In the genomic region with DNA sequence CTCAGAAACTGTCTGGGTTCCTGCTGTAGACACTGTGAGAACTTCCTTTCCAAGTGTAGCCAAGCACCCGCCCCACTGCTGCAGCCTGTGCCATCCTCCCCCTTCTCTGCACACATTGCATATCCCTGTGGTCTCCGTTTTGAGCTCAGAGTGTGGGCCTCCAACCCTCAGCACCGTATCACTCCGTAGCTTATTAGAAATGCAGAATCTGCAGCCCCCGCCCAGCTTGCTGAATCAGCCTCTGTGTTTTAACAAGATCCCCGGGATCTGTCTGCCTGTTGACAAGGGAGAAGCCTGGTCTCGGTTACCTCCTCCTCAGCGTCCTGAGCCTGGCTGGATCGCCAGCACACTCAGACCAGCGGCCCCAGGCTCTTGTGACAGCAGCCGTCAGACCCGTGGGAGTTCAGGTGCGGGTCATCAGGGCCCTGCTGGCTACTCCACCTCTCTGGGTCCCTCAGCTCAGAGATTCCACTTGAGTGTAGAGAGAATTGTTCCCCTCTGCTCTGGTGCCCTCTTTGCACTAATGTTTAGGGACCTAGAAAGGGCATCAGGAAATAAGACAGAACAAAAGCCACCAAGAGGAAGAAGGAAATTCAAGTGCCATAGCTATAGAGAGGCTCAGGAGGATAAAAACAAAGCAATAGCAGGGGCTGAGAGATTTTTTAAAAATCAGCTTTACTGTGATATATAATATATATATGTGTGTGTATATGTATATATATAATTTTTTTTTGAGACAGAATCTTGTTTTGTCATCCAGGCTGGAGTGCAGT, we compare ENCODE assay signal across 9 cellular contexts.
DNase-seq lines count a peak whose midpoint lies in the region; ATAC-seq and TF ChIP-seq lines count a peak whose summit lies in the region.
"Had no signal": no experiment of that assay in that cellular context is flagged by ENCODE, and none has a peak within 500 bp of the region (broad histone marks: within the 10 kb centered on the region; RNA-seq: fewer than 3 reads in every experiment).

No MANE protein-coding gene starts in this region.

- no peaks in the 10 kb centered on the region for H3K27me3 ChIP-seq in CD4-positive, CD25-positive, alpha-beta regulatory T cell (ENCODE audit: control insufficient read depth, insufficient read depth, low read length)
- H3K27me3 ChIP-seq in Peyer's patch: no peaks in the 10 kb centered on the region
- H3K27me3 ChIP-seq in sigmoid colon: no peaks in the 10 kb centered on the region

- no peaks in the 10 kb centered on the region for H3K36me3 ChIP-seq in CD4-positive, CD25-positive, alpha-beta regulatory T cell (ENCODE audit: control insufficient read depth, insufficient read depth, low read length)
- H3K36me3 ChIP-seq in Peyer's patch (no peaks in the 10 kb centered on the region), sigmoid colon (no peaks in the 10 kb centered on the region)

- peak overlapping the region in 3 of 4 donors; percentile 7 to 75 (median 65) for H3K4me3 Mint-ChIP-seq in CD4-positive, CD25-positive, alpha-beta regulatory T cell
- peak overlapping the region; percentile 42 for H3K4me3 Mint-ChIP-seq in natural killer cell

- H3K27ac ChIP-seq in CD4-positive, CD25-positive, alpha-beta regulatory T cell (ENCODE audit: insufficient read depth, low read length, poor library complexity, severe bottlenecking): no peak overlapping the region
- H3K27ac ChIP-seq in Peyer's patch (peak overlapping the region in 3 of 4 donors; percentile 35 to 70 (median 39)), sigmoid colon (peak overlapping the region in 2 of 4 donors; percentile 14 to 57)

- no peaks in the 10 kb centered on the region for H3K9me3 ChIP-seq in CD4-positive, CD25-positive, alpha-beta regulatory T cell (ENCODE audit: control insufficient read depth in 2 of 2, low read length in 2 of 2)
- H3K9me3 ChIP-seq in Peyer's patch (no peaks in the 10 kb centered on the region), sigmoid colon (no peaks in the 10 kb centered on the region)

- TF ChIP-seq CTCF in Peyer's patch (IDR thresholded peaks at IDR 0.05) (no peak), natural killer cell (IDR thresholded peaks at IDR 0.05) (no peak), sigmoid colon (IDR thresholded peaks at IDR 0.05) (no peak)

- 68 to 84% methylated on average over 13 of the region's 13 CpGs for WGBS in sigmoid colon, 2 donors

- H3K36me3 Mint-ChIP-seq in CD4-positive, CD25-positive, alpha-beta regulatory T cell: peaks cover 6% of the 10 kb centered on the region
- no peaks in the 10 kb centered on the region for H3K36me3 Mint-ChIP-seq in natural killer cell

- no peaks in the 10 kb centered on the region for H3K27me3 Mint-ChIP-seq in CD4-positive, CD25-positive, alpha-beta regulatory T cell
- no peaks in the 10 kb centered on the region for H3K27me3 Mint-ChIP-seq in natural killer cell (ENCODE audit: low read depth in 2 of 2)

- peaks cover 21% of the 10 kb centered on the region for H3K4me1 ChIP-seq in CD4-positive, CD25-positive, alpha-beta regulatory T cell (ENCODE audit: control insufficient read depth, insufficient read depth, low read length, poor library complexity, severe bottlenecking)
- H3K4me1 ChIP-seq in Peyer's patch (no peaks in the 10 kb centered on the region), sigmoid colon (peaks cover 0 to 2% (median 0%) of the 10 kb centered on the region in 4 donors)

- TF ChIP-seq EP300 in sigmoid colon (IDR thresholded peaks at IDR 0.05): no peak

- peak in 1 of 3 donors; percentile 20 for DNase-seq in CD4-positive, CD25-positive, alpha-beta regulatory T cell
- DNase-seq in Peyer's patch (peak in 1 of 3 donors; percentile 49), ecto neural progenitor cell (ENCODE audit: low spot score) (peak; percentile 58), natural killer cell (no peak), sigmoid colon (no peak), erythroblast (lab: John Stamatoyannopoulos, UW) (no peak), iPS-NIHi7 (ENCODE audit: extremely low spot score) (no peak)
- DNase-seq: DMS53 had no signal

- H3K4me3 ChIP-seq in CD4-positive, CD25-positive, alpha-beta regulatory T cell (ENCODE audit: low read depth, low read length): no peak overlapping the region
- H3K4me3 ChIP-seq in Peyer's patch: peak overlapping the region in 1 of 4 donors; percentile 6
- H3K4me3 ChIP-seq in sigmoid colon: no peak overlapping the region

- H3K4me1 Mint-ChIP-seq in CD4-positive, CD25-positive, alpha-beta regulatory T cell: peaks cover 8 to 60% (median 24%) of the 10 kb centered on the region in 4 donors
- H3K4me1 Mint-ChIP-seq in natural killer cell: peaks cover 60 to 65% of the 10 kb centered on the region in 2 donors

- H3K27ac Mint-ChIP-seq in CD4-positive, CD25-positive, alpha-beta regulatory T cell: peak overlapping the region; percentile 85 to 93 (median 92)
- peak overlapping the region; percentile 70 to 82 for H3K27ac Mint-ChIP-seq in natural killer cell

- no peak for TF ChIP-seq POLR2A in Peyer's patch (IDR thresholded peaks at IDR 0.05)
- TF ChIP-seq POLR2A in sigmoid colon (IDR thresholded peaks at IDR 0.05): no peak
- no peak for TF ChIP-seq POLR2A in erythroblast (IDR thresholded peaks at IDR 0.05; ENCODE audit: low read length)

- intact Hi-C loops in natural killer cell (cut with micrococcal nuclease): no loop called here
- intact Hi-C loops in sigmoid colon (cut with DNase I): no loop called here

- peaks cover 0 to 2% (median 0%) of the 10 kb centered on the region in 7 donors for H3K9me3 Mint-ChIP-seq in CD4-positive, CD25-positive, alpha-beta regulatory T cell
- H3K9me3 Mint-ChIP-seq in natural killer cell: no peaks in the 10 kb centered on the region

- peak in 1 of 2 donors; percentile 86 for ATAC-seq in CD4-positive, CD25-positive, alpha-beta regulatory T cell (ENCODE audit: low read depth in 2 of 2)
- ATAC-seq in natural killer cell: no peak
- no peak for ATAC-seq in HG03135 (IDR thresholded peaks at IDR 0.05; ENCODE audit: unreplicated experiment)
